Comparison of ENCODE assay signal across 8 cellular contexts in genomic region chrX:38627683-38628082, GRCh38.
DNase-seq lines count a peak whose midpoint lies in the region; ATAC-seq and TF ChIP-seq lines count a peak whose summit lies in the region.

No MANE protein-coding gene starts in this region.

- H3K36me3 ChIP-seq in GM06990 (ENCODE audit: control insufficient read depth, insufficient read depth, low read length) = no peaks in the 10 kb centered on the region

- peak; percentile 37 for TF ChIP-seq RAD21 in Ishikawa (IDR thresholded peaks at IDR 0.05; ENCODE audit: low read depth)

- no peak for TF ChIP-seq EP300 in Ishikawa (IDR thresholded peaks at IDR 0.05; ENCODE audit: borderline replicate concordance)

- no peaks in the 10 kb centered on the region for H3K27me3 ChIP-seq in GM06990 (replicated peaks; ENCODE audit: control insufficient read depth, insufficient read depth, low read length)

- DNase-seq in GM06990 (ENCODE audit: extremely low read depth, insufficient read length) (no peak), islet precursor cell (peak; percentile 61), NCI-H1417 (lab: John Stamatoyannopoulos, UW) (no peak), NCI-H2107 (lab: John Stamatoyannopoulos, UW) (no peak), NCI-H2171 treated with DMSO at 0.1 percent for 48 hours (lab: John Stamatoyannopoulos, UW) (no peak)

- H3K4me3 ChIP-seq in GM06990 (replicated peaks; ENCODE audit: low read depth, low read length) (no peak overlapping the region), WI38 (ENCODE audit: low read depth, low read length) (no peak overlapping the region)

- TF ChIP-seq CTCF in GM06990 (IDR thresholded peaks at IDR 0.05; ENCODE audit: insufficient read depth, low read length, poor library complexity, severe bottlenecking) (peak; percentile 84), WI38 (IDR thresholded peaks at IDR 0.05; ENCODE audit: low read depth, low read length) (peak; percentile 39; the same call in 1 of the 2 replicates)

- peak; percentile 84 for ATAC-seq in GM21360 (IDR thresholded peaks at IDR 0.05; ENCODE audit: unreplicated experiment)

TF ChIP-seq in Ishikawa, 13 proteins besides CTCF, POLR2A, EP300 and RAD21:
- TF ChIP-seq CREB1 (IDR thresholded peaks at IDR 0.05; ENCODE audit: low read depth) = no peak
- TF ChIP-seq TAF1 (IDR thresholded peaks at IDR 0.05; ENCODE audit: low read depth) = no peak
- no peak for TF ChIP-seq EGR1 (IDR thresholded peaks at IDR 0.05)
- TF ChIP-seq CEBPB (IDR thresholded peaks at IDR 0.05) = no peak
- TF ChIP-seq USF1 (IDR thresholded peaks at IDR 0.05) = no peak
- no peak for TF ChIP-seq YY1 (IDR thresholded peaks at IDR 0.05; ENCODE audit: low read depth)
- TF ChIP-seq, protein P1, sequence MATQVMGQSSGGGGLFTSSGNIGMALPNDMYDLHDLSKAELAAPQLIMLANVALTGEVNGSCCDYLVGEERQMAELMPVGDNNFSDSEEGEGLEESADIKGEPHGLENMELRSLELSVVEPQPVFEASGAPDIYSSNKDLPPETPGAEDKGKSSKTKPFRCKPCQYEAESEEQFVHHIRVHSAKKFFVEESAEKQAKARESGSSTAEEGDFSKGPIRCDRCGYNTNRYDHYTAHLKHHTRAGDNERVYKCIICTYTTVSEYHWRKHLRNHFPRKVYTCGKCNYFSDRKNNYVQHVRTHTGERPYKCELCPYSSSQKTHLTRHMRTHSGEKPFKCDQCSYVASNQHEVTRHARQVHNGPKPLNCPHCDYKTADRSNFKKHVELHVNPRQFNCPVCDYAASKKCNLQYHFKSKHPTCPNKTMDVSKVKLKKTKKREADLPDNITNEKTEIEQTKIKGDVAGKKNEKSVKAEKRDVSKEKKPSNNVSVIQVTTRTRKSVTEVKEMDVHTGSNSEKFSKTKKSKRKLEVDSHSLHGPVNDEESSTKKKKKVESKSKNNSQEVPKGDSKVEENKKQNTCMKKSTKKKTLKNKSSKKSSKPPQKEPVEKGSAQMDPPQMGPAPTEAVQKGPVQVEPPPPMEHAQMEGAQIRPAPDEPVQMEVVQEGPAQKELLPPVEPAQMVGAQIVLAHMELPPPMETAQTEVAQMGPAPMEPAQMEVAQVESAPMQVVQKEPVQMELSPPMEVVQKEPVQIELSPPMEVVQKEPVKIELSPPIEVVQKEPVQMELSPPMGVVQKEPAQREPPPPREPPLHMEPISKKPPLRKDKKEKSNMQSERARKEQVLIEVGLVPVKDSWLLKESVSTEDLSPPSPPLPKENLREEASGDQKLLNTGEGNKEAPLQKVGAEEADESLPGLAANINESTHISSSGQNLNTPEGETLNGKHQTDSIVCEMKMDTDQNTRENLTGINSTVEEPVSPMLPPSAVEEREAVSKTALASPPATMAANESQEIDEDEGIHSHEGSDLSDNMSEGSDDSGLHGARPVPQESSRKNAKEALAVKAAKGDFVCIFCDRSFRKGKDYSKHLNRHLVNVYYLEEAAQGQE (IDR thresholded peaks at IDR 0.05; ENCODE audit: low read depth) = no peak
- no peak for TF ChIP-seq FOXM1 (IDR thresholded peaks at IDR 0.05; ENCODE audit: borderline replicate concordance, low read depth)
- TF ChIP-seq MAX (IDR thresholded peaks at IDR 0.05) = no peak
- no peak for TF ChIP-seq NFIC (IDR thresholded peaks at IDR 0.05)
- TF ChIP-seq TCF12 (IDR thresholded peaks at IDR 0.05; ENCODE audit: low read depth) = no peak
- no peak for TF ChIP-seq TEAD4 (IDR thresholded peaks at IDR 0.05)
- TF ChIP-seq ZBTB7A (IDR thresholded peaks at IDR 0.05; ENCODE audit: low read depth) = no peak
TF ChIP-seq in Ishikawa: peak in this region for 0.
